In genomic region chr9:97645720-97646119, GRCh38 we compare ENCODE assay signal across 30 cellular contexts.
"Had no signal": no experiment of that assay in that cellular context is flagged by ENCODE, and none has a peak within 500 bp of the region (broad histone marks: within the 10 kb centered on the region; RNA-seq: fewer than 3 reads in every experiment).

No MANE protein-coding gene starts in this region.

- H3K27me3 Mint-ChIP-seq: activated CD4-positive, alpha-beta memory T cell treated with anti-CD3 and anti-CD28 coated beads, Interleukin-2, amount 10 ng/mL, durations not matched to agents 7 days and 5 days; activated CD4-positive, alpha-beta T cell treated with anti-CD3 and anti-CD28 coated beads, Interleukin-2, amount 10 ng/mL, durations not matched to agents 7 days and 5 days; activated naive CD8-positive, alpha-beta T cell; activated T-cell treated with anti-CD3 and anti-CD28 coated beads, Interleukin-2, amount 50 U/mL, for 24 hours; activated T-helper 17 cell treated with anti-CD3 and anti-CD28 coated beads, Interleukin-2, amount 50 U/mL, for 72 hours; central memory CD8-positive, alpha-beta T cell; dendritic cell treated with granulocyte-macrophage colony-stimulating factor and Interleukin-4, amounts not matched to agents 40 ng/mL and 50 ng/mL, for 4 days had no signal

- H3K27ac Mint-ChIP-seq: activated CD4-positive, alpha-beta memory T cell treated with anti-CD3 and anti-CD28 coated beads, Interleukin-2, amount 10 ng/mL, durations not matched to agents 7 days and 5 days; activated CD4-positive, alpha-beta T cell treated with anti-CD3 and anti-CD28 coated beads, Interleukin-2, amount 10 ng/mL, durations not matched to agents 7 days and 5 days; activated naive CD8-positive, alpha-beta T cell; activated T-cell treated with anti-CD3 and anti-CD28 coated beads, Interleukin-2, amount 50 U/mL, for 24 hours; activated T-helper 17 cell treated with anti-CD3 and anti-CD28 coated beads, Interleukin-2, amount 50 U/mL, for 72 hours; dendritic cell treated with granulocyte-macrophage colony-stimulating factor and Interleukin-4, amounts not matched to agents 40 ng/mL and 50 ng/mL, for 4 days; endodermal cell; WTC11 had no signal

- H3K4me3 ChIP-seq: coronary artery, dorsolateral prefrontal cortex had no signal

- DNase-seq: activated CD4-positive, alpha-beta memory T cell treated with anti-CD3 and anti-CD28 coated beads, Interleukin-2, amount 10 ng/mL, durations not matched to agents 7 days and 5 days; activated CD4-positive, alpha-beta T cell treated with anti-CD3 and anti-CD28 coated beads for 1 hour; activated CD4-positive, alpha-beta T cell treated with anti-CD3 and anti-CD28 coated beads for 4 hours; activated CD4-positive, alpha-beta T cell treated with anti-CD3 and anti-CD28 coated beads, Interleukin-2, amount 10 ng/mL, durations not matched to agents 7 days and 5 days; activated CD4-positive, alpha-beta T cell treated with anti-CD3 and anti-CD28 coated beads, Interleukin-2, amount 50 U/mL, for 4 hours; activated CD8-positive, alpha-beta memory T cell treated with anti-CD3 and anti-CD28 coated beads, Interleukin-2, amount 50 U/mL, for 4 hours; activated effector memory CD4-positive, alpha-beta T cell treated with Interleukin-2 at 50 U/mL for 16 hours; activated gamma-delta T cell treated with Interleukin-2 at 50 U/mL for 16 hours; activated naive CD4-positive, alpha-beta T cell treated with anti-CD3 and anti-CD28 coated beads, Interleukin-2, amount 50 U/mL, for 16 hours; activated naive CD4-positive, alpha-beta T cell treated with Interleukin-2 at 50 U/mL for 16 hours; activated T-cell treated with anti-CD3 and anti-CD28 coated beads, Interleukin-2, amount 50 U/mL, for 24 hours; amniotic stem cell; anterior cingulate cortex; brain microvascular endothelial cell; dorsolateral prefrontal cortex; effector memory CD4-positive, alpha-beta T cell; endodermal cell; foreskin fibroblast; head of caudate nucleus; T-helper 2 cell had no signal

- ATAC-seq: activated T-helper 17 cell treated with anti-CD3 and anti-CD28 coated beads, Interleukin-2, amount 50 U/mL, for 72 hours; esophagus mucosa; WTC11 had no signal

- H3K27ac ChIP-seq: brain microvascular endothelial cell, coronary artery, dorsolateral prefrontal cortex had no signal

- H3K27me3 ChIP-seq: brain microvascular endothelial cell, dorsolateral prefrontal cortex had no signal

- H3K4me1 Mint-ChIP-seq: endodermal cell, WTC11 had no signal

- H3K9me3 Mint-ChIP-seq: activated CD4-positive, alpha-beta memory T cell treated with anti-CD3 and anti-CD28 coated beads, Interleukin-2, amount 10 ng/mL, durations not matched to agents 7 days and 5 days; activated CD4-positive, alpha-beta T cell treated with anti-CD3 and anti-CD28 coated beads, Interleukin-2, amount 10 ng/mL, durations not matched to agents 7 days and 5 days; activated T-cell treated with anti-CD3 and anti-CD28 coated beads, Interleukin-2, amount 50 U/mL, for 24 hours; activated T-helper 17 cell treated with anti-CD3 and anti-CD28 coated beads, Interleukin-2, amount 50 U/mL, for 72 hours; central memory CD8-positive, alpha-beta T cell; dendritic cell treated with granulocyte-macrophage colony-stimulating factor and Interleukin-4, amounts not matched to agents 40 ng/mL and 50 ng/mL, for 4 days; endodermal cell; WTC11 had no signal

- H3K4me3 Mint-ChIP-seq: activated CD4-positive, alpha-beta memory T cell treated with anti-CD3 and anti-CD28 coated beads, Interleukin-2, amount 10 ng/mL, durations not matched to agents 7 days and 5 days; activated CD4-positive, alpha-beta T cell treated with anti-CD3 and anti-CD28 coated beads, Interleukin-2, amount 10 ng/mL, durations not matched to agents 7 days and 5 days; activated naive CD8-positive, alpha-beta T cell; activated T-cell treated with anti-CD3 and anti-CD28 coated beads, Interleukin-2, amount 50 U/mL, for 24 hours; activated T-helper 17 cell treated with anti-CD3 and anti-CD28 coated beads, Interleukin-2, amount 50 U/mL, for 72 hours; central memory CD8-positive, alpha-beta T cell; dendritic cell treated with granulocyte-macrophage colony-stimulating factor and Interleukin-4, amounts not matched to agents 40 ng/mL and 50 ng/mL, for 4 days; endodermal cell; WTC11 had no signal

- FAIRE-seq: astrocyte, bronchial epithelial cell, frontal cortex had no signal
